In the genomic region with DNA sequence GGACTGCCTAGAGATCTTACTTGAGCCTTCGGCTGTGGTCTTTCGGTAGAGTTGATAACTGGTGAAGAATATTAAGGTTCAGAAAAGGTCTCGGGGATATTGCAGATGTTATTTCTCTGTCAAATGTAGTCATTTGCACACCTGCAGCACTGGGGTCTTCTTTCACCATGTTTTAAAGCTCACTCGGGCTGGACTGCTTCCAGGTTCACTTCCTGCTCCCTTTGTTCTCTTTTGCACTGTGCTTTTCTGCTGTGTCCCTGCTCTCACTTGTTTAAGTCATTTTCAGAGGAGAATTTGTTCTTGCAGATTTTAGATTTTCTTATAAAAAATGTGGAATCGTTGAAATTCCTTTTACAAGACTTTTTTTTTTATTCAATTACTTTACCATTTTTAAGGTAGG, we compare ENCODE assay signal across 1 cellular context.
TF ChIP-seq lines count a peak whose summit lies in the region.

No MANE protein-coding gene starts in this region.

TF ChIP-seq in H1, 55 proteins besides CTCF, POLR2A, EP300 and RAD21:
- no peak for TF ChIP-seq JUND (IDR thresholded peaks at IDR 0.05; ENCODE audit: low read length)
- TF ChIP-seq POU5F1 (IDR thresholded peaks at IDR 0.05; ENCODE audit: low read depth, low read length), result no peak
- no peak for TF ChIP-seq EZH2 (IDR thresholded peaks at IDR 0.05; ENCODE audit: low read depth, low read length, severe bottlenecking)
- TF ChIP-seq GTF2F1 (IDR thresholded peaks at IDR 0.05; ENCODE audit: borderline replicate concordance, low read depth, low read length), result no peak
- TF ChIP-seq SP1 (IDR thresholded peaks at IDR 0.05; ENCODE audit: low read depth, low read length), result no peak
- TF ChIP-seq ZNF274 (IDR thresholded peaks at IDR 0.05; ENCODE audit: borderline replicate concordance, extremely low read depth, low read length), result no peak
- no peak for TF ChIP-seq KDM4A (IDR thresholded peaks at IDR 0.05; ENCODE audit: low read depth, low read length, severe bottlenecking)
- no peak for TF ChIP-seq SIRT6 (IDR thresholded peaks at IDR 0.05; ENCODE audit: low read length)
- TF ChIP-seq MAX (IDR thresholded peaks at IDR 0.05), result no peak
- no peak for TF ChIP-seq ASH2L (IDR thresholded peaks at IDR 0.05; ENCODE audit: low read length)
- no peak for TF ChIP-seq CBX5 (IDR thresholded peaks at IDR 0.05; ENCODE audit: low read depth, low read length)
- TF ChIP-seq SUZ12 (IDR thresholded peaks at IDR 0.05; ENCODE audit: low read length), result no peak
- no peak for TF ChIP-seq SAP30 (IDR thresholded peaks at IDR 0.05; ENCODE audit: insufficient read depth, insufficient replicate concordance, low read length)
- no peak for TF ChIP-seq TAF7 (optimal IDR thresholded peaks at IDR 0.05; ENCODE audit: borderline replicate concordance, low read depth, low read length)
- no peak for TF ChIP-seq RBBP5 (IDR thresholded peaks at IDR 0.05; ENCODE audit: borderline replicate concordance, low read depth, low read length)
- TF ChIP-seq CHD1 (IDR thresholded peaks at IDR 0.05; ENCODE audit: low read depth, low read length), result no peak
